In genomic region chr4:169657470-169658107, GRCh38 we compare ENCODE assay signal across 2 cellular contexts.
A peak's percentile ranks its signal among the peaks of the same experiment; 100 is the strongest.
TF ChIP-seq lines count a peak whose summit lies in the region.

No MANE protein-coding gene starts in this region.

TF ChIP-seq in liver, 16 proteins besides CTCF, POLR2A, EP300 and RAD21:
- TF ChIP-seq HNF4G (IDR thresholded peaks at IDR 0.05) (peak; percentile 42), HNF4A (conservative IDR thresholded peaks at IDR 0.05) (peak; percentile 51 to 80), SP1 (IDR thresholded peaks at IDR 0.05) (no peak)

TF ChIP-seq in HepG2, 621 proteins besides CTCF, POLR2A, EP300 and RAD21:
- no peak for TF ChIP-seq CBFB (CRISPR knock-in tag; IDR thresholded peaks at IDR 0.05)
- no peak for TF ChIP-seq GPBP1L1 (CRISPR knock-in tag; IDR thresholded peaks at IDR 0.05)
- no peak for TF ChIP-seq RBFOX2 (IDR thresholded peaks at IDR 0.05; ENCODE audit: low read depth, low read length)
- TF ChIP-seq ZNF549 (CRISPR knock-in tag; IDR thresholded peaks at IDR 0.05) = no peak
- TF ChIP-seq ZNF891 (CRISPR knock-in tag; IDR thresholded peaks at IDR 0.05) = no peak
- TF ChIP-seq ZNF577 (CRISPR knock-in tag; IDR thresholded peaks at IDR 0.05; ENCODE audit: borderline replicate concordance, low read depth) = no peak
